In the genomic region with DNA sequence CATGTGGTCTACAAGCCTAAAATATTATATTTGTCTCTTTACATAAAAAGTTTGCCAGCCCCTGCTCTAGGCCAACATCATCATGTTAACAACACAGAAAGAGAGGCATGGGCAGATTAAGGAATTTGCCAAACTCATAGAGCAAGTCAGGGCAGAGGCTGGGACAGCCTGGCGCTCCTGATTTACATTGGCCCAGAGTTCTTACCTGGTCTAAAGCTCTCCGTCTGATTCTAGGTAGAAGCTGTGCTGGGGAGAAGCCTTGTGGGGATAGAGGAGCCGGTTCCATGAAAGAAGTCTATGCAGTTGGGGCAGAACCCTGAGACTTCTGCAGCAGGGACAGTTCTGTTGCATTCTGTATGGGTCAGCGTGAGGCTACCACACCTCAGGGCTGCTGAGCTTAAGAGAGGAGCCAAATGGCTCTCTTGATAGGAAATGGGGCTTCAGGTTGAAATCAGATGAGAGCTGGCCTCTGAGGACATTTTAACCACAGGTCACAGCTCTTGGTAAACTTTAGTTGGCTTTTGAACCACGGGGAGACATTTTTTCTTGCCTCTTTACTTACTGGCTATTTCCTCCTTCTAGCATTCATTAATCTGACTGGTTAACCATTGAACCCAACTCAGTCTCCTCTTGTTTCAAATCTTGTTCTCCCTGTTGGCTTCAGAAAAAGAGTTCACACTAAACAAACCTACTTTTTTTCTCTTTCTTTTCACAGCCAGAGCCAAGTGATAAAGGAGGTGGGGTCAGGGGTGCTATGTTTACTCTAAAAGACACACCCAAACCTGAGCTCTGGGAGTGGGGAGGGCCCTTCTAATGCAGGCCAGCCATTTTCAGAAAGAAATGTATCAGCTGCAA, we compare ENCODE assay signal across 11 cellular contexts.
DNase-seq lines count a peak whose midpoint lies in the region; ATAC-seq and TF ChIP-seq lines count a peak whose summit lies in the region.
"Had no signal": no experiment of that assay in that cellular context is flagged by ENCODE, and none has a peak within 500 bp of the region (broad histone marks: within the 10 kb centered on the region; RNA-seq: fewer than 3 reads in every experiment).

No MANE protein-coding gene starts in this region.

- H3K4me1 ChIP-seq in esophagus squamous epithelium = peaks cover 16 to 44% (median 21%) of the 10 kb centered on the region in 3 donors

- DNase-seq in esophagus squamous epithelium (lab: John Stamatoyannopoulos, UW) (no peak), H7 (no peak), COLO668 (lab: John Stamatoyannopoulos, UW; ENCODE audit: unreplicated experiment) (no peak), activated gamma-delta T cell (lab: John Stamatoyannopoulos, UW) (no peak), GF-D8 (lab: John Stamatoyannopoulos, UW) (no peak)
- DNase-seq in stimulated activated naive B cell treated with anti-CD40 and anti-IgM and Interleukin-4, amounts not matched to agents 10 μg/mL and 1 μg/mL and 100 μg/mL, for 72 hours = no peak
- DNase-seq: activated CD8-positive, alpha-beta memory T cell treated with anti-CD3 and anti-CD28 coated beads, Interleukin-2, amount 50 U/mL, for 4 hours; DND-41; nucleus accumbens had no signal

- no peaks in the 10 kb centered on the region for H3K9me3 ChIP-seq in esophagus squamous epithelium

- no peaks in the 10 kb centered on the region for H3K27me3 ChIP-seq in esophagus squamous epithelium
- H3K27me3 ChIP-seq in H7 (ENCODE audit: control insufficient read depth, insufficient read depth, low read length) = no peaks in the 10 kb centered on the region

- H3K4me3 ChIP-seq in esophagus squamous epithelium (no peak overlapping the region), H7 (ENCODE audit: insufficient read depth, low read depth, low read length) (no peak overlapping the region)

- ATAC-seq in GM19468 (IDR thresholded peaks at IDR 0.05; ENCODE audit: extremely low read depth, unreplicated experiment) (peak; percentile 37), HG03460 (IDR thresholded peaks at IDR 0.05; ENCODE audit: unreplicated experiment) (peak; percentile 62)
- ATAC-seq in stimulated activated naive B cell treated with anti-CD40 and anti-IgM and Interleukin-4, amounts not matched to agents 10 μg/mL and 1 μg/mL and 100 μg/mL, for 72 hours (replicated peaks) = peak in 1 of 2 donors; percentile 23

- intact Hi-C loops in esophagus squamous epithelium (cut with DNase I) = no loop called here

- TF ChIP-seq POLR2A in esophagus squamous epithelium (IDR thresholded peaks at IDR 0.05) = no peak

- peak overlapping the region; percentile 42 for H3K27ac Mint-ChIP-seq in stimulated activated naive B cell treated with anti-CD40 and anti-IgM and Interleukin-4, amounts not matched to agents 10 μg/mL and 1 μg/mL and 100 μg/mL, for 72 hours

- H3K4me1 Mint-ChIP-seq in stimulated activated naive B cell treated with anti-CD40 and anti-IgM and Interleukin-4, amounts not matched to agents 10 μg/mL and 1 μg/mL and 100 μg/mL, for 72 hours = peaks cover 28 to 44% of the 10 kb centered on the region in 2 donors

- 20 to 36% methylated on average over 4 to 5 of the region's 5 CpGs for WGBS in esophagus squamous epithelium, 2 donors

- peak overlapping the region; percentile 83 to 90 (median 86) for H3K27ac ChIP-seq in esophagus squamous epithelium

- H3K36me3 ChIP-seq in esophagus squamous epithelium (no peaks in the 10 kb centered on the region), H7 (replicated peaks; ENCODE audit: control insufficient read depth, insufficient read depth, low read length) (no peaks in the 10 kb centered on the region)

- TF ChIP-seq CTCF in esophagus squamous epithelium (IDR thresholded peaks at IDR 0.05) = no peak

- peaks cover 8 to 17% of the 10 kb centered on the region in 2 donors for H3K27me3 Mint-ChIP-seq in stimulated activated naive B cell treated with anti-CD40 and anti-IgM and Interleukin-4, amounts not matched to agents 10 μg/mL and 1 μg/mL and 100 μg/mL, for 72 hours

- H3K36me3 Mint-ChIP-seq in stimulated activated naive B cell treated with anti-CD40 and anti-IgM and Interleukin-4, amounts not matched to agents 10 μg/mL and 1 μg/mL and 100 μg/mL, for 72 hours = no peaks in the 10 kb centered on the region

- no peak overlapping the region for H3K4me3 Mint-ChIP-seq in stimulated activated naive B cell treated with anti-CD40 and anti-IgM and Interleukin-4, amounts not matched to agents 10 μg/mL and 1 μg/mL and 100 μg/mL, for 72 hours

- peaks cover 0 to 4% of the 10 kb centered on the region in 2 donors for H3K9me3 Mint-ChIP-seq in stimulated activated naive B cell treated with anti-CD40 and anti-IgM and Interleukin-4, amounts not matched to agents 10 μg/mL and 1 μg/mL and 100 μg/mL, for 72 hours
